Comparison of ENCODE assay signal across 8 cellular contexts in the genomic region with DNA sequence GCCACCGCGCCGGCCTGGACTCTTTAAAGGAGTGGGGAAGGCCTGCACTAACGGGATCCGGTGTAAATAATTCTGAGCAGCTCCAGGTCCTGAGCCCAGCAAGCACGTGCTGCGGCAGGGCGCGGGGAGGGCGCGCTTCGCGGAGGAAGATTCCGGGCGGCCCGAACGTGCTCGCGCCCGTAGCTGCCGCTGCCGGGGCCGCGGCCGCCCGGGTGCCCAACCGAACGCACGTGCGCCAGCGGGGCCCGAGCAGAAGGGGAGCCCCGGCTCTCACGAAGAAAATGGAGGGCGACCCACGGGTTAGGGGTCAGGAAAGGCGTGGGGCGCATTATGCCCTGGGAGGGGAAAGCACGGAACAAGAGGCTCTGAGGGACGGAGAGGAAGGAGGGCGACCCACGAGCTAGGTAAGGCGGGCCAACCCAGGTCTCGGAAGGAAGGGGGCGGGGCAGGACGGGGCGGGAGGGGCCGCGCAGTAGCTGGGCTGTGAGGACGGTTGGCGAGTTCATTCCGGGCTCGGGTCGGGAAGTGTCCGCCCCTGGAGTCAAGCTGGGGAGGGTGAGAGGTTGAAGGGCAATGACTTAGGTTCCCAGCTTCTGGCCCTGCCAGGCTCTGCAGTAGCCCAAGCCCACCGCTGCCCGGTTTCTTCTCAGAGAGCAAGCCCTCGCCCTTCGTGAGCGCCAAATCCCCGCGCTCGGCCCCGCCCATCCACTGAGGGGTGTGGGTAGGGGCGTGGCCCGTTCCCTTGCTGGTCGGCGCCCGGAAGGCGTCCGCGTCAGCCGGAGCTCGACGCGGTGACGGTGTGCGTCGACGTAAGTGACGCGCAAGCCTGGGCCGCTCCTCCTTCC. TPM values are rescaled to one million over a fixed set of nuclear protein-coding genes. Genes with fewer than 3 reads are reported as not detected.
DNase-seq lines count a peak whose midpoint lies in the region; ATAC-seq and TF ChIP-seq lines count a peak whose summit lies in the region.

A gene with protein sequence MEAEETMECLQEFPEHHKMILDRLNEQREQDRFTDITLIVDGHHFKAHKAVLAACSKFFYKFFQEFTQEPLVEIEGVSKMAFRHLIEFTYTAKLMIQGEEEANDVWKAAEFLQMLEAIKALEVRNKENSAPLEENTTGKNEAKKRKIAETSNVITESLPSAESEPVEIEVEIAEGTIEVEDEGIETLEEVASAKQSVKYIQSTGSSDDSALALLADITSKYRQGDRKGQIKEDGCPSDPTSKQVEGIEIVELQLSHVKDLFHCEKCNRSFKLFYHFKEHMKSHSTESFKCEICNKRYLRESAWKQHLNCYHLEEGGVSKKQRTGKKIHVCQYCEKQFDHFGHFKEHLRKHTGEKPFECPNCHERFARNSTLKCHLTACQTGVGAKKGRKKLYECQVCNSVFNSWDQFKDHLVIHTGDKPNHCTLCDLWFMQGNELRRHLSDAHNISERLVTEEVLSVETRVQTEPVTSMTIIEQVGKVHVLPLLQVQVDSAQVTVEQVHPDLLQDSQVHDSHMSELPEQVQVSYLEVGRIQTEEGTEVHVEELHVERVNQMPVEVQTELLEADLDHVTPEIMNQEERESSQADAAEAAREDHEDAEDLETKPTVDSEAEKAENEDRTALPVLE (plus strand): TSS at position 195 of the 845 bp plus-strand sequence. CDS start 1,140 bp downstream, outside the sequence.

- H3K4me1 ChIP-seq in muscle layer of duodenum (ENCODE audit: control insufficient read depth in 1 of 2, insufficient read depth in 2 of 2, low read length in 2 of 2), result peaks cover 0 to 24% of the 10 kb centered on the region in 2 donors

- H3K4me3 ChIP-seq in muscle layer of duodenum (ENCODE audit: low read depth in 1 of 2, low read length in 2 of 2), result peak within 1 kb of the TSS; percentile 75 to 86

- H3K4me1 Mint-ChIP-seq in activated T-cell treated with anti-CD3 and anti-CD28 coated beads, Interleukin-2, amount 50 U/mL, for 4 hours (ENCODE audit: low read depth), result peaks cover 36% of the 10 kb centered on the region

- peak within 1 kb of the TSS; percentile 98 for H3K4me3 Mint-ChIP-seq in activated T-cell treated with anti-CD3 and anti-CD28 coated beads, Interleukin-2, amount 50 U/mL, for 4 hours

- peaks cover 21% of the 10 kb centered on the region for H3K36me3 Mint-ChIP-seq in activated T-cell treated with anti-CD3 and anti-CD28 coated beads, Interleukin-2, amount 50 U/mL, for 4 hours (ENCODE audit: insufficient read depth)

- no peaks in the 10 kb centered on the region for H3K27me3 ChIP-seq in muscle layer of duodenum (ENCODE audit: low read depth, low read length)

- H3K36me3 ChIP-seq in muscle layer of duodenum (ENCODE audit: control insufficient read depth in 1 of 2, insufficient read depth in 2 of 2, low read length in 2 of 2), result no peaks in the 10 kb centered on the region

- H3K9me3 Mint-ChIP-seq in activated T-cell treated with anti-CD3 and anti-CD28 coated beads, Interleukin-2, amount 50 U/mL, for 4 hours, result no peaks in the 10 kb centered on the region

- in situ Hi-C loops in KBM-7 (cut with MboI; ENCODE audit: low pct_unique_long_range_greater_than_20kb, low sequenced_read_pairs), result no loop called here

- peak; percentile 95 for ATAC-seq in GM21717 (IDR thresholded peaks at IDR 0.05; ENCODE audit: unreplicated experiment)
- peak; percentile 91 to 92 for ATAC-seq in activated T-cell treated with anti-CD3 and anti-CD28 coated beads, Interleukin-2, amount 50 U/mL, for 4 hours
- ATAC-seq in esophagus mucosa, result peak; percentile 99

- no peaks in the 10 kb centered on the region for H3K27me3 Mint-ChIP-seq in activated T-cell treated with anti-CD3 and anti-CD28 coated beads, Interleukin-2, amount 50 U/mL, for 4 hours (ENCODE audit: low read depth)

- peak within 1 kb of the TSS; percentile 99 for H3K27ac ChIP-seq in muscle layer of duodenum (ENCODE audit: low read length)

- H3K9me3 ChIP-seq in muscle layer of duodenum (ENCODE audit: control insufficient read depth in 1 of 2, low read length in 2 of 2), result no peaks in the 10 kb centered on the region

- DNase-seq in DMS153 treated with DMSO at 0.1 percent for 48 hours (lab: John Stamatoyannopoulos, UW; ENCODE audit: unreplicated experiment) (peak; percentile 99), KBM-7 (peak; percentile 98)
- DNase-seq in activated T-cell treated with anti-CD3 and anti-CD28 coated beads, Interleukin-2, amount 50 U/mL, for 4 hours, result peak; percentile 97
- DNase-seq in stimulated activated CD8-positive, alpha-beta memory T cell treated with anti-CD3 and anti-CD28 coated beads, Interleukin-7, amount 100 ng/mL, for 4 hours (ENCODE audit: low read depth in 2 of 2), result peak; percentile 89 to 96

TF ChIP-seq in PFSK-1, 5 proteins besides CTCF, POLR2A, EP300 and RAD21:
- peak; percentile 98 for TF ChIP-seq FOXP2 (optimal IDR thresholded peaks at IDR 0.05; ENCODE audit: borderline replicate concordance, extremely low read depth, extremely low read length, insufficient read depth)
- TF ChIP-seq, protein P1, sequence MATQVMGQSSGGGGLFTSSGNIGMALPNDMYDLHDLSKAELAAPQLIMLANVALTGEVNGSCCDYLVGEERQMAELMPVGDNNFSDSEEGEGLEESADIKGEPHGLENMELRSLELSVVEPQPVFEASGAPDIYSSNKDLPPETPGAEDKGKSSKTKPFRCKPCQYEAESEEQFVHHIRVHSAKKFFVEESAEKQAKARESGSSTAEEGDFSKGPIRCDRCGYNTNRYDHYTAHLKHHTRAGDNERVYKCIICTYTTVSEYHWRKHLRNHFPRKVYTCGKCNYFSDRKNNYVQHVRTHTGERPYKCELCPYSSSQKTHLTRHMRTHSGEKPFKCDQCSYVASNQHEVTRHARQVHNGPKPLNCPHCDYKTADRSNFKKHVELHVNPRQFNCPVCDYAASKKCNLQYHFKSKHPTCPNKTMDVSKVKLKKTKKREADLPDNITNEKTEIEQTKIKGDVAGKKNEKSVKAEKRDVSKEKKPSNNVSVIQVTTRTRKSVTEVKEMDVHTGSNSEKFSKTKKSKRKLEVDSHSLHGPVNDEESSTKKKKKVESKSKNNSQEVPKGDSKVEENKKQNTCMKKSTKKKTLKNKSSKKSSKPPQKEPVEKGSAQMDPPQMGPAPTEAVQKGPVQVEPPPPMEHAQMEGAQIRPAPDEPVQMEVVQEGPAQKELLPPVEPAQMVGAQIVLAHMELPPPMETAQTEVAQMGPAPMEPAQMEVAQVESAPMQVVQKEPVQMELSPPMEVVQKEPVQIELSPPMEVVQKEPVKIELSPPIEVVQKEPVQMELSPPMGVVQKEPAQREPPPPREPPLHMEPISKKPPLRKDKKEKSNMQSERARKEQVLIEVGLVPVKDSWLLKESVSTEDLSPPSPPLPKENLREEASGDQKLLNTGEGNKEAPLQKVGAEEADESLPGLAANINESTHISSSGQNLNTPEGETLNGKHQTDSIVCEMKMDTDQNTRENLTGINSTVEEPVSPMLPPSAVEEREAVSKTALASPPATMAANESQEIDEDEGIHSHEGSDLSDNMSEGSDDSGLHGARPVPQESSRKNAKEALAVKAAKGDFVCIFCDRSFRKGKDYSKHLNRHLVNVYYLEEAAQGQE (IDR thresholded peaks at IDR 0.05; ENCODE audit: insufficient read depth in 1 of 2, low read depth in 2 of 2, low read length in 2 of 2), result peak in 1 of 2 experiments; percentile 41; a peak in 1 of 4 replicates
- TF ChIP-seq TAF1 (IDR thresholded peaks at IDR 0.05; ENCODE audit: borderline replicate concordance, insufficient read depth, low read length), result no peak
- TF ChIP-seq POLR2AphosphoS5 (IDR thresholded peaks at IDR 0.05; ENCODE audit: low read depth, low read length), result peak; percentile 95
- peak; percentile 67; the same call in 1 of the 2 replicates for TF ChIP-seq SIN3A (IDR thresholded peaks at IDR 0.05; ENCODE audit: borderline replicate concordance, insufficient read depth, low read length)

RNA-seq across cellular contexts. Expression of the gene that starts here (rescaled TPM):
- polyA plus RNA-seq in PFSK-1 (2012; ENCODE audit: insufficient read length, low read depth), result 13.6 TPM
- total RNA-seq in activated T-cell treated with anti-CD3 and anti-CD28 coated beads, Interleukin-2, amount 50 U/mL, for 4 hours, result 10 to 100 TPM; 32.4 to 35.9 (median 33.6) TPM
- total RNA-seq in esophagus mucosa, result 19.5 TPM

Comparison
In these comparisons a context has a peak if more than half of its experiments do, and no peak if none do; other contexts are left out.
1. Peak in every context shown above with its lines: DNase-seq, ATAC-seq, H3K4me3 ChIP-seq and H3K27ac ChIP-seq.